ENCODE assay signal across 31 cellular contexts in the genomic region with DNA sequence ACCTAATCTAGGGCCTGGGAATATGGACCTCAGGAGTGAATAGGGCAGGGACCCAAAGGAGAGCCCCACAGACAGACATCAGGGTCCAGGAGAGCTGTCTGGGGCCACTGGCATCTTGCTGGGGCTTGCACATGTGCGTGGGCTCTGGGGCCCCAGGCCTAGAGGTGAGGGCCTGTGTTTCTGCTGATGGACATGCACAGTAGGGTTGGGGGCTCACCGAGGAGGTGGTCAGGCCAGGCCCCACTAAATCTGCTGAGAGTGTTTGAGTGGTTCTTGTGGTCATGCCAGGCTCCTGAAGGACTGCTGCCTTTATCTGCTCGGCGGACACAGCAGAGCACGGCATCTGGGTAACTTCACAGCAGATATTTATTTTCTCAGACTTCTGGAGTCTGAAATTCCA.
"Had no signal": no experiment of that assay in that cellular context is flagged by ENCODE, and none has a peak within 500 bp of the region (broad histone marks: within the 10 kb centered on the region; RNA-seq: fewer than 3 reads in every experiment).

No MANE protein-coding gene starts in this region.

- H3K36me3 ChIP-seq: breast epithelium, MG63 had no signal

- ATAC-seq: activated T-cell treated with anti-CD3 and anti-CD28 coated beads, Interleukin-2, amount 50 U/mL, for 4 hours; body of pancreas; Panc1 had no signal

- H3K27ac Mint-ChIP-seq: activated B cell treated with CpG ODN at 0.5 μM for 24 hours; activated CD4-positive, alpha-beta memory T cell treated with anti-CD3 and anti-CD28 coated beads for 36 hours; activated naive CD4-positive, alpha-beta T cell treated with anti-CD3 and anti-CD28 coated beads, Interleukin-2, amount 50 U/mL, for 24 hours; activated naive CD8-positive, alpha-beta T cell treated with anti-CD3 and anti-CD28 coated beads, Interleukin-2, amount 10 ng/mL, durations not matched to agents 7 days and 5 days had no signal

- H3K4me3 Mint-ChIP-seq: activated B cell treated with CpG ODN at 0.5 μM for 24 hours; activated CD4-positive, alpha-beta memory T cell treated with anti-CD3 and anti-CD28 coated beads for 36 hours; activated naive CD4-positive, alpha-beta T cell treated with anti-CD3 and anti-CD28 coated beads, Interleukin-2, amount 50 U/mL, for 24 hours; activated naive CD8-positive, alpha-beta T cell treated with anti-CD3 and anti-CD28 coated beads, Interleukin-2, amount 10 ng/mL, durations not matched to agents 7 days and 5 days; activated T-cell treated with anti-CD3 and anti-CD28 coated beads, Interleukin-2, amount 50 U/mL, for 4 hours had no signal

- H3K27me3 Mint-ChIP-seq: activated B cell treated with CpG ODN at 0.5 μM for 24 hours; activated CD4-positive, alpha-beta memory T cell treated with anti-CD3 and anti-CD28 coated beads for 36 hours; activated naive CD4-positive, alpha-beta T cell treated with anti-CD3 and anti-CD28 coated beads, Interleukin-2, amount 50 U/mL, for 24 hours; activated naive CD8-positive, alpha-beta T cell treated with anti-CD3 and anti-CD28 coated beads, Interleukin-2, amount 10 ng/mL, durations not matched to agents 7 days and 5 days had no signal

- H3K4me1 ChIP-seq: body of pancreas, breast epithelium had no signal

- H3K4me3 ChIP-seq: body of pancreas, breast epithelium, MG63 had no signal

- DNase-seq: activated B cell treated with CpG ODN at 0.5 μM for 24 hours; activated CD4-positive, alpha-beta memory T cell treated with anti-CD3 and anti-CD28 coated beads for 36 hours; activated CD4-positive, alpha-beta T cell treated with anti-CD3 and anti-CD28 coated beads for 4 hours; activated CD4-positive, alpha-beta T cell treated with anti-CD3 and anti-CD28 coated beads, Interleukin-2, amount 50 U/mL, for 1 hour; activated CD4-positive, CD25-positive, alpha-beta regulatory T cell treated with anti-CD3 and anti-CD28 coated beads, Interleukin-2, amount 50 U/mL, for 72 hours; activated CD8-positive, alpha-beta memory T cell treated with anti-CD3 and anti-CD28 coated beads, Interleukin-2, amount 50 U/mL, for 4 hours; activated effector memory CD4-positive, alpha-beta T cell treated with Interleukin-2 at 50 U/mL for 16 hours; activated naive CD8-positive, alpha-beta T cell treated with anti-CD3 and anti-CD28 coated beads, Interleukin-2, amount 10 ng/mL, durations not matched to agents 7 days and 5 days; activated T-cell treated with anti-CD3 and anti-CD28 coated beads for 4 hours; activated T-cell treated with anti-CD3 and anti-CD28 coated beads, Interleukin-2, amount 50 U/mL, for 4 hours; central memory CD4-positive, alpha-beta T cell; Kasumi-1; KG1; MG63; NCI-H1048; NCI-H1105 treated with DMSO at 0.1 percent for 48 hours; NCI-H1436; NCI-H1694; NCI-H2029; NCI-H345; NCI-H524 treated with DMSO at 0.1 percent for 48 hours; SIG-M5; SW 1271; T-helper 1 cell; T-helper 2 cell; T-helper 9 cell had no signal

- H3K27me3 ChIP-seq: body of pancreas, breast epithelium, MG63 had no signal

- H3K27ac ChIP-seq: body of pancreas, breast epithelium, VCaP had no signal

- H3K4me1 Mint-ChIP-seq: activated B cell treated with CpG ODN at 0.5 μM for 24 hours; activated naive CD4-positive, alpha-beta T cell treated with anti-CD3 and anti-CD28 coated beads, Interleukin-2, amount 50 U/mL, for 24 hours; activated naive CD8-positive, alpha-beta T cell treated with anti-CD3 and anti-CD28 coated beads, Interleukin-2, amount 10 ng/mL, durations not matched to agents 7 days and 5 days had no signal

- H3K9me3 ChIP-seq: body of pancreas, breast epithelium had no signal
